1 cellular context compared by ENCODE assay signal in the genomic region with DNA sequence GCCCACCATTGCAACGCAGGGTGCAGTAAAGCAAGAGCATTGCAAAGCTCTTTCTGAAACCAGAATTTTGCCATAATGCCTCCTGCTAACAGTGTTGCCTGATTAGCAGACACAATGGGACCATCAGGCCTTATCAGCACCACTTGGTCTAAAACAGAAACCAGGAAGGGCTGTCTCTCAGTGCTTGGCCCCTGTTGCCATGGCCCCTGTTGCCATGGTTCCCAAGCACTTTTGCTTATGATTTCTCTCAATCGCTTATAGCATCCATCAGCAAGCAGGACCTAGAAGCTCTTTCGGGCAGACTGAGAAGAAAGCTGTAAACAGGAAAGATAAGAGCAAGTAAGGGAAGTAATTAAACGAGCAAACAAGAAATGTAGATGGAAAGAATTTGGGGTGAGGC.
TF ChIP-seq lines count a peak whose summit lies in the region.

No MANE protein-coding gene starts in this region.

TF ChIP-seq in IMR-90, 13 proteins besides CTCF, POLR2A, EP300 and RAD21:
- TF ChIP-seq BHLHE40 (IDR thresholded peaks at IDR 0.05; ENCODE audit: low read depth, low read length) = no peak
- no peak for TF ChIP-seq SMC3 (IDR thresholded peaks at IDR 0.05; ENCODE audit: low read depth, low read length)
- no peak for TF ChIP-seq RCOR1 (IDR thresholded peaks at IDR 0.05; ENCODE audit: insufficient replicate concordance, low read length)
- TF ChIP-seq, protein P1, sequence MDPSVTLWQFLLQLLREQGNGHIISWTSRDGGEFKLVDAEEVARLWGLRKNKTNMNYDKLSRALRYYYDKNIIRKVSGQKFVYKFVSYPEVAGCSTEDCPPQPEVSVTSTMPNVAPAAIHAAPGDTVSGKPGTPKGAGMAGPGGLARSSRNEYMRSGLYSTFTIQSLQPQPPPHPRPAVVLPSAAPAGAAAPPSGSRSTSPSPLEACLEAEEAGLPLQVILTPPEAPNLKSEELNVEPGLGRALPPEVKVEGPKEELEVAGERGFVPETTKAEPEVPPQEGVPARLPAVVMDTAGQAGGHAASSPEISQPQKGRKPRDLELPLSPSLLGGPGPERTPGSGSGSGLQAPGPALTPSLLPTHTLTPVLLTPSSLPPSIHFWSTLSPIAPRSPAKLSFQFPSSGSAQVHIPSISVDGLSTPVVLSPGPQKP (IDR thresholded peaks at IDR 0.05; ENCODE audit: borderline replicate concordance, low read depth, low read length) = no peak
- no peak for TF ChIP-seq CEBPB (IDR thresholded peaks at IDR 0.05; ENCODE audit: low read depth, low read length)
- TF ChIP-seq CHD1 (IDR thresholded peaks at IDR 0.05; ENCODE audit: low read depth, low read length) = no peak
- no peak for TF ChIP-seq MXI1 (IDR thresholded peaks at IDR 0.05; ENCODE audit: borderline replicate concordance, low read depth, low read length)
- no peak for TF ChIP-seq FOS (IDR thresholded peaks at IDR 0.05; ENCODE audit: low read depth, low read length)
- TF ChIP-seq, protein P2, sequence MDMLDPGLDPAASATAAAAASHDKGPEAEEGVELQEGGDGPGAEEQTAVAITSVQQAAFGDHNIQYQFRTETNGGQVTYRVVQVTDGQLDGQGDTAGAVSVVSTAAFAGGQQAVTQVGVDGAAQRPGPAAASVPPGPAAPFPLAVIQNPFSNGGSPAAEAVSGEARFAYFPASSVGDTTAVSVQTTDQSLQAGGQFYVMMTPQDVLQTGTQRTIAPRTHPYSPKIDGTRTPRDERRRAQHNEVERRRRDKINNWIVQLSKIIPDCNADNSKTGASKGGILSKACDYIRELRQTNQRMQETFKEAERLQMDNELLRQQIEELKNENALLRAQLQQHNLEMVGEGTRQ (IDR thresholded peaks at IDR 0.05; ENCODE audit: low read depth, low read length) = no peak
- TF ChIP-seq NFE2L2 (IDR thresholded peaks at IDR 0.05; ENCODE audit: low read depth, low read length) = no peak
- TF ChIP-seq MAFK (IDR thresholded peaks at IDR 0.05; ENCODE audit: low read depth, low read length) = no peak
- TF ChIP-seq MAZ (IDR thresholded peaks at IDR 0.05; ENCODE audit: borderline replicate concordance, low read depth, low read length) = no peak
- TF ChIP-seq RFX5 (IDR thresholded peaks at IDR 0.05; ENCODE audit: low read depth, low read length) = no peak
TF ChIP-seq in IMR-90: peak in this region for 0.
